In genomic region chr12:93404961-93405849, GRCh38 we compare ENCODE assay signal across 1 cellular context.
TF ChIP-seq lines count a peak whose summit lies in the region.

No MANE protein-coding gene starts in this region.

TF ChIP-seq in GM23338, 12 proteins besides CTCF, POLR2A, EP300 and RAD21 (continued from another document):
- no peak for TF ChIP-seq ETS1 (IDR thresholded peaks at IDR 0.05)
- TF ChIP-seq ZNF331 (CRISPR knock-in tag; IDR thresholded peaks at IDR 0.05; ENCODE audit: low read depth): no peak
- no peak for TF ChIP-seq NANOG (IDR thresholded peaks at IDR 0.05; ENCODE audit: borderline replicate concordance)
- no peak for TF ChIP-seq ZNF462 (CRISPR knock-in tag; IDR thresholded peaks at IDR 0.05)
- TF ChIP-seq CREB1 (CRISPR knock-in tag; IDR thresholded peaks at IDR 0.05; ENCODE audit: low read depth): no peak
- TF ChIP-seq EZH2 (IDR thresholded peaks at IDR 0.05; ENCODE audit: low read depth, unreplicated experiment): no peak
- no peak for TF ChIP-seq ZNF114 (CRISPR knock-in tag; IDR thresholded peaks at IDR 0.05)
- no peak for TF ChIP-seq STAT1 (IDR thresholded peaks at IDR 0.05; ENCODE audit: unreplicated experiment)
- no peak for TF ChIP-seq JUNB (IDR thresholded peaks at IDR 0.05; ENCODE audit: unreplicated experiment)
- no peak for TF ChIP-seq REST (IDR thresholded peaks at IDR 0.05; ENCODE audit: unreplicated experiment)
